ENCODE assay signal across 9 cellular contexts in genomic region chr19:15779756-15780476, GRCh38. TPM values are rescaled to one million over a fixed set of nuclear protein-coding genes. Genes with fewer than 3 reads are reported as not detected.
A peak's percentile ranks its signal among the peaks of the same experiment; 100 is the strongest.
DNase-seq lines count a peak whose midpoint lies in the region; ATAC-seq, FAIRE-seq and TF ChIP-seq lines count a peak whose summit lies in the region.
"Had no signal": no experiment of that assay in that cellular context is flagged by ENCODE, and none has a peak within 500 bp of the region (broad histone marks: within the 10 kb centered on the region; RNA-seq: fewer than 3 reads in every experiment).

No MANE protein-coding gene starts in this region.

- no peak overlapping the region for H3K4me3 ChIP-seq in endocrine pancreas (ENCODE audit: control insufficient read depth, insufficient read depth, low read length)
- H3K4me3 ChIP-seq in uterus, result peak overlapping the region in 1 of 2 donors; percentile 32

- peak overlapping the region; percentile 7 for H3K9ac ChIP-seq in endocrine pancreas (ENCODE audit: control insufficient read depth, insufficient read depth, low read length)

- DNase-seq in NCI-H748 (lab: John Stamatoyannopoulos, UW; ENCODE audit: unreplicated experiment) (peak; percentile 46), NCI-H748 treated with DMSO at 0.1 percent for 48 hours (lab: John Stamatoyannopoulos, UW) (no peak), middle frontal gyrus (ENCODE audit: extremely low spot score, low spot score) (peak; percentile 53), uterus (peak; percentile 81 to 83), GM19239 (ENCODE audit: insufficient read length, low spot score) (no peak), HTR-8/SVneo (ENCODE audit: insufficient read length, low spot score) (no peak)

- FAIRE-seq in GM19239 (lab: Jason Lieb, UNC) (no peak), HTR-8/SVneo (lab: Jason Lieb, UNC) (no peak)

- no peaks in the 10 kb centered on the region for H3K27me3 ChIP-seq in endocrine pancreas (ENCODE audit: control insufficient read depth, insufficient read depth, low read length)
- H3K27me3 ChIP-seq in uterus, result no peaks in the 10 kb centered on the region

- peak in 1 of 2 donors; percentile 12 for TF ChIP-seq POLR2A in uterus (IDR thresholded peaks at IDR 0.05)

- no peak for TF ChIP-seq CTCF in uterus (IDR thresholded peaks at IDR 0.05)

- H3K27ac ChIP-seq in uterus, result peak overlapping the region; percentile 70 to 84

- H3K36me3 ChIP-seq in endocrine pancreas (ENCODE audit: control insufficient read depth, insufficient read depth, low read length) (no peaks in the 10 kb centered on the region), uterus (no peaks in the 10 kb centered on the region)

- H3K4me1 ChIP-seq in endocrine pancreas (ENCODE audit: control insufficient read depth, insufficient read depth, low read length), result no peaks in the 10 kb centered on the region
- peaks cover 0 to 13% of the 10 kb centered on the region in 2 donors for H3K4me1 ChIP-seq in uterus

- intact Hi-C loops in uterus (cut with DNase I; ENCODE audit: low total_unique reads), result no loop called here

- no peak for ATAC-seq in GM21526 (IDR thresholded peaks at IDR 0.05; ENCODE audit: low FRiP score, unreplicated experiment)

- H3K9me3 ChIP-seq in endocrine pancreas (ENCODE audit: control insufficient read depth, low read length), result no peaks in the 10 kb centered on the region
- no peaks in the 10 kb centered on the region for H3K9me3 ChIP-seq in uterus

RNA-seq across cellular contexts. Expression of gene OR10H5, which starts 7.5 kb away (rescaled TPM):
- not detected for total RNA-seq in uterus
- total RNA-seq: T-helper 1 cell treated with Interleukin-12 subunit alpha and Interleukin-12 subunit beta and Interleukin-4 antibody, amounts not matched to agents 30 ng/mL and 1 ng/mL, for 36 hours had no signal

RNA-seq across cellular contexts. Expression of gene OR10H1, which starts 35.5 kb away (rescaled TPM):
- total RNA-seq in uterus, result not detected

RNA-seq across cellular contexts. Expression of gene OR10H3, which starts 42.1 kb away (rescaled TPM):
- not detected for total RNA-seq in uterus
- total RNA-seq: T-helper 1 cell treated with Interleukin-12 subunit alpha and Interleukin-12 subunit beta and Interleukin-4 antibody, amounts not matched to agents 30 ng/mL and 1 ng/mL, for 36 hours had no signal

RNA-seq across cellular contexts. Expression of gene OR10H2, which starts 52.1 kb away (rescaled TPM):
- total RNA-seq in uterus, result not detected
- total RNA-seq: T-helper 1 cell treated with Interleukin-12 subunit alpha and Interleukin-12 subunit beta and Interleukin-4 antibody, amounts not matched to agents 30 ng/mL and 1 ng/mL, for 36 hours had no signal

Comparison
In these comparisons a context has a peak if more than half of its experiments do, and no peak if none do; other contexts are left out.
1. DNase-seq: peak in NCI-H748 (single experiment), middle frontal gyrus (single experiment) and uterus (2 of 2); none in NCI-H748 treated with DMSO at 0.1 percent for 48 hours (single experiment), GM19239 (single experiment) and HTR-8/SVneo (single experiment).